ENCODE assay signal across 18 cellular contexts in the genomic region with DNA sequence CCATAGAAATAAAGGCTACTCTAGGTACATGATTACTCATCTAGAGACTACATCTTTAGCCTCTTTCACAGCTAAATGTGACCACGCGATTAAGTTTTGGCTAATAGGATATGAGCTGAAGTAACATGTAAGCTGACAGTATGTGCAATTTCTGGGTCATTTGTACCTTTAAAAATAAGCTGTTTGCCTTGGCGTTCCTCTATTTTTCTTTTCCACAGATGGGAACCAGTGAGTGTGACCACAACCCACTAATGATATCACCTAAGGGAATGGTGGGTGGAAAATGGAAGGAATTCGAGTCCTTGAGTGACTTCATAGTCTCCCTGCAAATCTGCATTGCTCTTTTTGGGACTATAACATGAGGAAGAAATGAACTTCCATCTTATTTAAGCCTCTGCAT. TPM values are rescaled to one million over a fixed set of nuclear protein-coding genes. Genes with fewer than 3 reads are reported as not detected.
DNase-seq lines count a peak whose midpoint lies in the region; ATAC-seq and TF ChIP-seq lines count a peak whose summit lies in the region.
"Had no signal": no experiment of that assay in that cellular context is flagged by ENCODE, and none has a peak within 500 bp of the region (broad histone marks: within the 10 kb centered on the region; RNA-seq: fewer than 3 reads in every experiment).

No MANE protein-coding gene starts in this region.

- no peak for TF ChIP-seq EP300 in SK-N-SH (IDR thresholded peaks at IDR 0.05; ENCODE audit: borderline replicate concordance in 1 of 2, low read depth in 1 of 2, low read length in 1 of 2)

- H3K27me3 ChIP-seq in SK-N-SH (ENCODE audit: insufficient read depth) (no peaks in the 10 kb centered on the region), MM.1S (replicated peaks; ENCODE audit: insufficient read depth, low read length) (no peaks in the 10 kb centered on the region), adrenal gland (no peaks in the 10 kb centered on the region)
- H3K27me3 ChIP-seq: upper lobe of right lung had no signal

- H3K27ac ChIP-seq in SK-N-SH (ENCODE audit: low read depth in 2 of 2, low read length in 1 of 2), result no peak overlapping the region; a peak in 1 of 4 replicates
- peak overlapping the region; percentile 47; the same call in 1 of the 2 replicates for H3K27ac ChIP-seq in MM.1S (ENCODE audit: low read length)
- H3K27ac ChIP-seq in adrenal gland, result no peak overlapping the region
- H3K27ac ChIP-seq: psoas muscle, upper lobe of right lung had no signal

- TF ChIP-seq CTCF in SK-N-SH (IDR thresholded peaks at IDR 0.05), result no peak
- TF ChIP-seq CTCF in MM.1S (IDR thresholded peaks at IDR 0.05; ENCODE audit: low read length), result no peak
- TF ChIP-seq CTCF in adrenal gland (IDR thresholded peaks at IDR 0.05), result no peak

- H3K4me2 ChIP-seq in SK-N-SH (no peak overlapping the region), MM.1S (ENCODE audit: low read depth, low read length) (peak overlapping the region; percentile 42; the same call in 1 of the 2 replicates)

- TF ChIP-seq POLR2A in adrenal gland (IDR thresholded peaks at IDR 0.05), result no peak

- POLR2A ChIA-PET in SK-N-SH (lab: Yijun Ruan, JAX), result no interaction called here

- peak overlapping the region; percentile 73 for H3K27ac Mint-ChIP-seq in dendritic cell treated with granulocyte-macrophage colony-stimulating factor and Interleukin-4, amounts not matched to agents 40 ng/mL and 50 ng/mL, for 4 days
- peak overlapping the region; percentile 99 for H3K27ac Mint-ChIP-seq in stimulated activated memory B cell treated with anti-CD40 and anti-IgM and Interleukin-4, amounts not matched to agents 10 μg/mL and 1 μg/mL and 100 μg/mL, for 72 hours
- H3K27ac Mint-ChIP-seq: effector memory CD8-positive, alpha-beta T cell; nephron had no signal

- no peak for ATAC-seq in SK-N-SH treated with all-trans-retinoic acid at 6 μM for 48 hours
- ATAC-seq in stimulated activated memory B cell treated with anti-CD40 and anti-IgM and Interleukin-4, amounts not matched to agents 10 μg/mL and 1 μg/mL and 100 μg/mL, for 72 hours, result no peak
- ATAC-seq: psoas muscle had no signal

- no peaks in the 10 kb centered on the region for H4K20me1 ChIP-seq in SK-N-SH (ENCODE audit: insufficient read depth)
- H4K20me1 ChIP-seq in MM.1S (ENCODE audit: insufficient read depth, low read length), result no peaks in the 10 kb centered on the region

- DNase-seq in SK-N-SH (no peak), MM.1S (no peak), adrenal gland (no peak)
- DNase-seq in activated CD4-positive, CD25-positive, alpha-beta regulatory T cell (lab: John Stamatoyannopoulos, UW), result no peak
- DNase-seq in stimulated activated CD4-positive, alpha-beta T cell treated with anti-CD3 and anti-CD28 coated beads, Interleukin-4, amount 100 ng/mL, for 24 hours, result no peak
- DNase-seq: 8988T; amniotic stem cell; CD4-positive, alpha-beta memory T cell; cerebellar nuclear complex; effector memory CD8-positive, alpha-beta T cell; NCI-H1436 treated with DMSO at 0.1 percent for 48 hours; psoas muscle; stimulated activated naive CD4-positive, alpha-beta T cell; upper lobe of right lung had no signal

- no peak overlapping the region for H3K4me3 Mint-ChIP-seq in dendritic cell treated with granulocyte-macrophage colony-stimulating factor and Interleukin-4, amounts not matched to agents 40 ng/mL and 50 ng/mL, for 4 days
- H3K4me3 Mint-ChIP-seq in stimulated activated memory B cell treated with anti-CD40 and anti-IgM and Interleukin-4, amounts not matched to agents 10 μg/mL and 1 μg/mL and 100 μg/mL, for 72 hours, result no peak overlapping the region
- H3K4me3 Mint-ChIP-seq: CD4-positive, alpha-beta memory T cell; effector memory CD8-positive, alpha-beta T cell; nephron had no signal

- H3K9me3 ChIP-seq in SK-N-SH (no peaks in the 10 kb centered on the region), MM.1S (replicated peaks; ENCODE audit: insufficient read depth, low read length) (no peaks in the 10 kb centered on the region), adrenal gland (replicated peaks in 1 of 3) (no peaks in the 10 kb centered on the region)
- H3K9me3 ChIP-seq: psoas muscle, upper lobe of right lung had no signal

- H3K9ac ChIP-seq in SK-N-SH (no peak overlapping the region), MM.1S (ENCODE audit: low read length) (no peak overlapping the region)

- H3K9me3 Mint-ChIP-seq in dendritic cell treated with granulocyte-macrophage colony-stimulating factor and Interleukin-4, amounts not matched to agents 40 ng/mL and 50 ng/mL, for 4 days, result no peaks in the 10 kb centered on the region
- peaks cover 8% of the 10 kb centered on the region for H3K9me3 Mint-ChIP-seq in stimulated activated memory B cell treated with anti-CD40 and anti-IgM and Interleukin-4, amounts not matched to agents 10 μg/mL and 1 μg/mL and 100 μg/mL, for 72 hours
- H3K9me3 Mint-ChIP-seq: effector memory CD8-positive, alpha-beta T cell; nephron had no signal

- H3K4me1 ChIP-seq in SK-N-SH (ENCODE audit: control insufficient read depth in 1 of 2, insufficient read depth in 2 of 2, low read depth in 1 of 2, low read length in 1 of 2) (no peaks in the 10 kb centered on the region), MM.1S (ENCODE audit: low read length) (peaks cover 21% of the 10 kb centered on the region), adrenal gland (replicated peaks in 1 of 2) (no peaks in the 10 kb centered on the region)
- H3K4me1 ChIP-seq: psoas muscle had no signal

- peak overlapping the region; percentile 64 for H2AFZ ChIP-seq in SK-N-SH (ENCODE audit: low read depth)
- H2AFZ ChIP-seq in MM.1S (ENCODE audit: low read length), result no peak overlapping the region; the same call in 1 of the 2 replicates

- 78% methylated on average over 4 of the region's 4 CpGs for WGBS in SK-N-SH (ENCODE audit: low lambda C conversion rate)
- 70 to 83% (median 74%) methylated on average over 4 of the region's 4 CpGs for WGBS in adrenal gland, 4 donors

- no peaks in the 10 kb centered on the region for H3K36me3 Mint-ChIP-seq in dendritic cell treated with granulocyte-macrophage colony-stimulating factor and Interleukin-4, amounts not matched to agents 40 ng/mL and 50 ng/mL, for 4 days (ENCODE audit: low read depth)
- peaks cover 7% of the 10 kb centered on the region for H3K36me3 Mint-ChIP-seq in stimulated activated memory B cell treated with anti-CD40 and anti-IgM and Interleukin-4, amounts not matched to agents 10 μg/mL and 1 μg/mL and 100 μg/mL, for 72 hours
- H3K36me3 Mint-ChIP-seq: CD4-positive, alpha-beta memory T cell had no signal

- no peak for TF ChIP-seq RAD21 in SK-N-SH (IDR thresholded peaks at IDR 0.05; ENCODE audit: low read length)

- intact Hi-C loops in dendritic cell treated with granulocyte-macrophage colony-stimulating factor and Interleukin-4, amounts not matched to agents 40 ng/mL and 50 ng/mL, for 4 days (cut with micrococcal nuclease), result no loop called here
- intact Hi-C loops in adrenal gland (cut with DNase I), result no loop called here

- no peaks in the 10 kb centered on the region for H3K36me3 ChIP-seq in SK-N-SH (replicated peaks in 1 of 2; ENCODE audit: control insufficient read depth in 1 of 2, insufficient read depth in 2 of 2, low read length in 1 of 2)
- no peaks in the 10 kb centered on the region for H3K36me3 ChIP-seq in MM.1S (replicated peaks; ENCODE audit: insufficient read depth, low read length)
- H3K36me3 ChIP-seq in adrenal gland (replicated peaks in 1 of 2), result no peaks in the 10 kb centered on the region
- H3K36me3 ChIP-seq: upper lobe of right lung had no signal

- CTCF ChIA-PET in SK-N-SH (lab: Yijun Ruan, JAX), result interaction anchor here (0.7 to 1.6 kb wide), 2 partner anchors 25 to 110 kb away, joined by 3 to 4 read pairs; no protein-coding TSS in a partner anchor

- no peaks in the 10 kb centered on the region for H3K27me3 Mint-ChIP-seq in dendritic cell treated with granulocyte-macrophage colony-stimulating factor and Interleukin-4, amounts not matched to agents 40 ng/mL and 50 ng/mL, for 4 days
- H3K27me3 Mint-ChIP-seq in stimulated activated memory B cell treated with anti-CD40 and anti-IgM and Interleukin-4, amounts not matched to agents 10 μg/mL and 1 μg/mL and 100 μg/mL, for 72 hours, result no peaks in the 10 kb centered on the region
- H3K27me3 Mint-ChIP-seq: CD4-positive, alpha-beta memory T cell; effector memory CD8-positive, alpha-beta T cell had no signal

- H3K4me1 Mint-ChIP-seq in dendritic cell treated with granulocyte-macrophage colony-stimulating factor and Interleukin-4, amounts not matched to agents 40 ng/mL and 50 ng/mL, for 4 days (ENCODE audit: low read depth), result peaks cover 38% of the 10 kb centered on the region
- H3K4me1 Mint-ChIP-seq in stimulated activated memory B cell treated with anti-CD40 and anti-IgM and Interleukin-4, amounts not matched to agents 10 μg/mL and 1 μg/mL and 100 μg/mL, for 72 hours, result peaks cover 27% of the 10 kb centered on the region
- H3K4me1 Mint-ChIP-seq: nephron had no signal

- H3K79me2 ChIP-seq in SK-N-SH (ENCODE audit: insufficient read depth), result no peaks in the 10 kb centered on the region
- H3K79me2 ChIP-seq in MM.1S (ENCODE audit: low read length), result no peaks in the 10 kb centered on the region

- H3K9me2 ChIP-seq in SK-N-SH (no peaks in the 10 kb centered on the region), MM.1S (replicated peaks; ENCODE audit: insufficient read depth, low read length) (no peaks in the 10 kb centered on the region)

- H3F3A ChIP-seq in SK-N-SH (replicated peaks; ENCODE audit: insufficient read depth) (no peaks in the 10 kb centered on the region), MM.1S (ENCODE audit: insufficient read depth, low read length) (peaks cover 9% of the 10 kb centered on the region; the same call in 1 of the 2 replicates)

- H3K4me3 ChIP-seq in SK-N-SH (ENCODE audit: low read depth in 2 of 2, low read length in 1 of 2) (no peak overlapping the region), MM.1S (ENCODE audit: low read length) (no peak overlapping the region), adrenal gland (no peak overlapping the region)
- H3K4me3 ChIP-seq: psoas muscle, upper lobe of right lung had no signal

TF ChIP-seq in SK-N-SH, 30 proteins besides CTCF, POLR2A, EP300 and RAD21 (continues in another document):
- no peak for TF ChIP-seq POLR2AphosphoS5 (IDR thresholded peaks at IDR 0.05; ENCODE audit: low read depth, low read length)

TF ChIP-seq in SK-N-SH treated with all-trans-retinoic acid at 6 μM for 48 hours, 23 proteins besides CTCF, POLR2A, EP300 and RAD21:
- no peak for TF ChIP-seq OSR1 (CRISPR knock-in tag; IDR thresholded peaks at IDR 0.05)
- TF ChIP-seq CSDC2 (CRISPR knock-in tag; IDR thresholded peaks at IDR 0.05), result no peak
- TF ChIP-seq BACH2 (CRISPR knock-in tag; IDR thresholded peaks at IDR 0.05; ENCODE audit: borderline replicate concordance), result no peak
- no peak for TF ChIP-seq ZFP3 (CRISPR knock-in tag; IDR thresholded peaks at IDR 0.05)

RNA-seq across cellular contexts. Expression of gene NABP1, which starts 11.7 kb away (rescaled TPM):
- 19.1 and 35.7 TPM in 2 replicates for polyA plus RNA-seq in SK-N-SH (2012; rRNA removed)
- polyA plus RNA-seq in SK-N-SH (2012; cell fraction: cytosol; rRNA removed), result 10.4 and 13.5 TPM in 2 replicates
- 65.9 and 172 TPM in 2 replicates for polyA plus RNA-seq in SK-N-SH (2012; cell fraction: nucleus; rRNA removed)
- total RNA-seq in adrenal gland, result 10 to 100 TPM in 6 of 8 donors, 1 to 10 TPM in 2; 2.5 to 39.9 (median 20.5) TPM
- 10 to 100 TPM; 10.2 to 13.4 (median 10.3) TPM for polyA plus RNA-seq in adrenal gland
